6 cellular contexts compared by ENCODE assay signal in genomic region chr17:63911657-63912100, GRCh38. TPM values are rescaled to one million over a fixed set of nuclear protein-coding genes. Genes with fewer than 3 reads are reported as not detected.
DNase-seq lines count a peak whose midpoint lies in the region; ATAC-seq, FAIRE-seq and TF ChIP-seq lines count a peak whose summit lies in the region.

No MANE protein-coding gene starts in this region.

- TF ChIP-seq EP300 in HepG2 (IDR thresholded peaks at IDR 0.05; ENCODE audit: low read depth in 2 of 2, low read length in 2 of 2) (no peak), HepG2 (CRISPR knock-in tag; IDR thresholded peaks at IDR 0.05; ENCODE audit: borderline replicate concordance) (no peak), transverse colon (IDR thresholded peaks at IDR 0.05; ENCODE audit: low read depth) (no peak)

- H3K4me1 Mint-ChIP-seq in activated T-helper 2 cell treated with anti-CD3 and anti-CD28 coated beads, Interferon-gamma antibody, Interleukin-2, Interleukin-4, amounts not matched to agents 10 μg/mL and 5 μg/mL and 100 μg/mL, durations not matched to agents 14 hours and 24 hours and 36 hours (ENCODE audit: low read depth): peaks cover 4% of the 10 kb centered on the region

- no peaks in the 10 kb centered on the region for H3K36me3 ChIP-seq in HepG2 (replicated peaks in 1 of 2; ENCODE audit: control insufficient read depth in 1 of 2, insufficient read depth in 2 of 2, low read length in 2 of 2)
- H3K36me3 ChIP-seq in transverse colon: no peaks in the 10 kb centered on the region

- H3K79me2 ChIP-seq in HepG2 (ENCODE audit: insufficient read depth, low read length): no peaks in the 10 kb centered on the region

- H3K9me3 Mint-ChIP-seq in activated T-helper 2 cell treated with anti-CD3 and anti-CD28 coated beads, Interferon-gamma antibody, Interleukin-2, Interleukin-4, amounts not matched to agents 10 μg/mL and 5 μg/mL and 100 μg/mL, durations not matched to agents 14 hours and 24 hours and 36 hours: no peaks in the 10 kb centered on the region

- H3K27me3 Mint-ChIP-seq in activated T-helper 2 cell treated with anti-CD3 and anti-CD28 coated beads, Interferon-gamma antibody, Interleukin-2, Interleukin-4, amounts not matched to agents 10 μg/mL and 5 μg/mL and 100 μg/mL, durations not matched to agents 14 hours and 24 hours and 36 hours (ENCODE audit: low read depth): peaks cover 24% of the 10 kb centered on the region

- POLR2A ChIA-PET in HepG2 (lab: Yijun Ruan, JAX): interaction anchor here (1.7 kb wide), 1 partner anchor 138 kb away, joined by 5 read pairs; the partner anchor contains the start of genes CCDC47 and DDX42

- intact Hi-C loops in activated T-helper 2 cell treated with anti-CD3 and anti-CD28 coated beads, Interferon-gamma antibody, Interleukin-2, Interleukin-4, amounts not matched to agents 10 μg/mL and 5 μg/mL and 100 μg/mL, durations not matched to agents 14 hours and 24 hours and 36 hours (cut with micrococcal nuclease): no loop called here
- intact Hi-C loops in HepG2 (cut with micrococcal nuclease; ENCODE audit: unreplicated experiment) (loop anchor here (1.0 to 10.0 kb wide), 2 partner anchors 40 to 223 kb away; partner anchors contain the start of gene ERN1), transverse colon (cut with DNase I; ENCODE audit: low total_unique reads) (loop anchor here (10.0 kb wide), 1 partner anchor 373 kb away; no protein-coding TSS in a partner anchor)

- H4K20me1 ChIP-seq in HepG2 (ENCODE audit: insufficient read depth, low read length): no peaks in the 10 kb centered on the region

- TF ChIP-seq CTCF in C4-2B (conservative IDR thresholded peaks at IDR 0.05) (peak; percentile 85), HepG2 (CRISPR knock-in tag; IDR thresholded peaks at IDR 0.05) (peak; percentile 77), transverse colon (IDR thresholded peaks at IDR 0.05) (peak; percentile 43 to 92 (median 88))

- H3K9me3 ChIP-seq in HepG2 (ENCODE audit: low read length) (no peaks in the 10 kb centered on the region), transverse colon (no peaks in the 10 kb centered on the region)

- H2AFZ ChIP-seq in HepG2 (ENCODE audit: low read length): no peak overlapping the region

- H3K4me3 Mint-ChIP-seq in activated T-helper 2 cell treated with anti-CD3 and anti-CD28 coated beads, Interferon-gamma antibody, Interleukin-2, Interleukin-4, amounts not matched to agents 10 μg/mL and 5 μg/mL and 100 μg/mL, durations not matched to agents 14 hours and 24 hours and 36 hours (ENCODE audit: low read depth): no peak overlapping the region

- H3K36me3 Mint-ChIP-seq in activated T-helper 2 cell treated with anti-CD3 and anti-CD28 coated beads, Interferon-gamma antibody, Interleukin-2, Interleukin-4, amounts not matched to agents 10 μg/mL and 5 μg/mL and 100 μg/mL, durations not matched to agents 14 hours and 24 hours and 36 hours (ENCODE audit: low read depth): no peaks in the 10 kb centered on the region

- H3K4me2 ChIP-seq in HepG2 (ENCODE audit: low read depth, low read length): no peak overlapping the region

- TF ChIP-seq POLR2A in HepG2 (IDR thresholded peaks at IDR 0.05; ENCODE audit: insufficient read depth in 1 of 2, low read depth in 2 of 2, low read length in 2 of 2): no peak
- TF ChIP-seq POLR2A in transverse colon (IDR thresholded peaks at IDR 0.05): no peak

- FAIRE-seq in HepG2 (lab: Jason Lieb, UNC): no peak

- TF ChIP-seq RAD21 in HepG2 (CRISPR knock-in tag; IDR thresholded peaks at IDR 0.05): no peak

- H3K4me1 ChIP-seq in HepG2 (ENCODE audit: insufficient read depth, low read length) (peaks cover 10% of the 10 kb centered on the region), transverse colon (no peaks in the 10 kb centered on the region)

- H3K9ac ChIP-seq in HepG2 (ENCODE audit: insufficient read depth, low read depth, low read length): no peak overlapping the region

- peaks cover 4 to 53% of the 10 kb centered on the region in 2 experiments; a peak in 4 of 5 replicates for H3K27me3 ChIP-seq in HepG2 (ENCODE audit: control insufficient read depth in 1 of 2, insufficient read depth in 2 of 2, low read length in 2 of 2)
- peaks cover 7% of the 10 kb centered on the region for H3K27me3 ChIP-seq in transverse colon

- H3K27ac ChIP-seq in C4-2B (no peak overlapping the region), HepG2 (ENCODE audit: extremely low read length, insufficient read depth, low read length) (no peak overlapping the region), transverse colon (no peak overlapping the region)

- H3K4me3 ChIP-seq in HepG2 (replicated peaks in 1 of 3; ENCODE audit: insufficient read depth in 1 of 3, low read depth in 2 of 3, low read length in 3 of 3) (no peak overlapping the region), transverse colon (no peak overlapping the region)

- in situ Hi-C loops in HepG2 (cut with HindIII; ENCODE audit: extremely low pct_ligation_motif_present, low pct_unique_long_range_greater_than_20kb): loop anchor here (5.0 kb wide), 1 partner anchor 36 kb away; no protein-coding TSS in a partner anchor
- in situ Hi-C loops in transverse colon (cut with MboI; ENCODE audit: low pct_ligation_motif_present in 1 of 4, low pct_unique_long_range_greater_than_20kb in 1 of 4, low sequenced_read_pairs in 3 of 4): loop anchor here in 3 of 4 donors (10.0 to 25.0 kb wide), 5 partner anchors 101 to 376 kb away; partner anchors contain the start of genes ERN1 (in 3 of the 3) and ICAM2 (in 2 of the 3)

- CTCF ChIA-PET in HepG2 (lab: Yijun Ruan, JAX; ENCODE audit: low intra/inter-chr PET ratio, low total read pairs): interaction anchor here (1.0 to 2.2 kb wide), 5 partner anchors 35 to 114 kb away, joined by 3 to 10 read pairs (median 6); no protein-coding TSS in a partner anchor

- BruUV-seq in HepG2 (replicated peaks; lab: Mats Ljungman, UMichigan): no TSS peak

- WGBS in HepG2 (ENCODE audit: low lambda C conversion rate): 34% methylated on average over 8 of the region's 8 CpGs
- 37% methylated on average over 8 of the region's 8 CpGs; no CpG with 5 or more reads in 1 of the 2 donors for WGBS in transverse colon (ENCODE audit: low coverage in 1 of 2), 2 donors

- H3K27ac Mint-ChIP-seq in activated T-helper 2 cell treated with anti-CD3 and anti-CD28 coated beads, Interferon-gamma antibody, Interleukin-2, Interleukin-4, amounts not matched to agents 10 μg/mL and 5 μg/mL and 100 μg/mL, durations not matched to agents 14 hours and 24 hours and 36 hours: no peak overlapping the region

- ATAC-seq in HepG2 (peak; percentile 80), GM18909 (IDR thresholded peaks at IDR 0.05; ENCODE audit: poor library complexity, unreplicated experiment) (no peak)

- DNase-seq in NCI-H1694 (lab: John Stamatoyannopoulos, UW) (peak; percentile 15), HepG2 (ENCODE audit: low spot score) (no peak), transverse colon (peak; percentile 44)
- DNase-seq in activated T-helper 2 cell treated with anti-CD3 and anti-CD28 coated beads, Interferon-gamma antibody, Interleukin-2, Interleukin-4, amounts not matched to agents 10 μg/mL and 5 μg/mL and 100 μg/mL, durations not matched to agents 14 hours and 24 hours and 36 hours (ENCODE audit: low spot score): peak; percentile 37

RNA-seq across cellular contexts. Expression of gene CSHL1, which starts 0.6 kb away (rescaled TPM):
- not detected in 2 replicates for total RNA-seq in activated T-helper 2 cell treated with anti-CD3 and anti-CD28 coated beads, Interferon-gamma antibody, Interleukin-2, Interleukin-4, amounts not matched to agents 10 μg/mL and 5 μg/mL and 100 μg/mL, durations not matched to agents 14 hours and 24 hours and 36 hours
- not detected in 2 replicates for total RNA-seq in HepG2 (2016; rRNA removed; fragmentation: Illumina TruSeq; extraction: Trizol)
- total RNA-seq in HepG2 (2016; cell fraction: cytosol; rRNA removed; fragmentation: Illumina TruSeq; extraction: Trizol; ENCODE audit: low read depth): not detected in 2 replicates
- not detected in 2 replicates for total RNA-seq in HepG2 (2016; cell fraction: insoluble cytoplasmic fraction; rRNA removed; fragmentation: Illumina TruSeq; extraction: Trizol)
- not detected in 2 replicates for total RNA-seq in HepG2 (2016; cell fraction: membrane; rRNA removed; fragmentation: Illumina TruSeq; extraction: Trizol)
- not detected in 2 replicates for total RNA-seq in HepG2 (2016; cell fraction: nucleus; rRNA removed; fragmentation: Illumina TruSeq; extraction: Trizol)
- polyA plus RNA-seq in HepG2 (2011; rRNA removed): not detected in 2 replicates
- polyA plus RNA-seq in HepG2 (2011; cell fraction: cytosol; rRNA removed): not detected in 2 replicates
- not detected in 2 replicates for polyA plus RNA-seq in HepG2 (2011; cell fraction: nucleus; rRNA removed)
- not detected in 2 replicates for polyA plus RNA-seq in HepG2 (2012)
- polyA plus RNA-seq in HepG2 (2016; cell fraction: cytosol; fragmentation: Illumina TruSeq; extraction: Trizol; ENCODE audit: low read depth): not detected in 2 replicates
- not detected in 2 replicates for polyA plus RNA-seq in HepG2 (2016; cell fraction: insoluble cytoplasmic fraction; fragmentation: Illumina TruSeq; extraction: Trizol; ENCODE audit: low read depth)
- not detected in 2 replicates for polyA plus RNA-seq in HepG2 (2016; cell fraction: membrane; fragmentation: Illumina TruSeq; extraction: Trizol; ENCODE audit: low read depth)
- not detected in 2 replicates for polyA plus RNA-seq in HepG2 (2016; cell fraction: nucleus; fragmentation: Illumina TruSeq; extraction: Trizol; ENCODE audit: insufficient read depth, low read depth)
- not detected in 2 replicates for polyA minus RNA-seq in HepG2 (2011; rRNA and poly(A)+ RNA removed; ENCODE audit: low replicate concordance)
- polyA minus RNA-seq in HepG2 (2011; cell fraction: cytosol; rRNA and poly(A)+ RNA removed): not detected in 2 replicates
- polyA minus RNA-seq in HepG2 (2011; cell fraction: nucleus; rRNA and poly(A)+ RNA removed): not detected in 2 replicates
- total RNA-seq in transverse colon: not detected

RNA-seq across cellular contexts. Expression of gene GH1, which starts 7.0 kb away (rescaled TPM):
- total RNA-seq in activated T-helper 2 cell treated with anti-CD3 and anti-CD28 coated beads, Interferon-gamma antibody, Interleukin-2, Interleukin-4, amounts not matched to agents 10 μg/mL and 5 μg/mL and 100 μg/mL, durations not matched to agents 14 hours and 24 hours and 36 hours: not detected in 2 replicates
- total RNA-seq in HepG2 (2016; rRNA removed; fragmentation: Illumina TruSeq; extraction: Trizol): not detected in 2 replicates
- not detected in 2 replicates for total RNA-seq in HepG2 (2016; cell fraction: cytosol; rRNA removed; fragmentation: Illumina TruSeq; extraction: Trizol; ENCODE audit: low read depth)
- not detected in 2 replicates for total RNA-seq in HepG2 (2016; cell fraction: insoluble cytoplasmic fraction; rRNA removed; fragmentation: Illumina TruSeq; extraction: Trizol)
- not detected in 2 replicates for total RNA-seq in HepG2 (2016; cell fraction: membrane; rRNA removed; fragmentation: Illumina TruSeq; extraction: Trizol)
- not detected in 2 replicates for total RNA-seq in HepG2 (2016; cell fraction: nucleus; rRNA removed; fragmentation: Illumina TruSeq; extraction: Trizol)
- polyA plus RNA-seq in HepG2 (2011; rRNA removed): not detected in 2 replicates
- not detected in 2 replicates for polyA plus RNA-seq in HepG2 (2011; cell fraction: cytosol; rRNA removed)
- polyA plus RNA-seq in HepG2 (2011; cell fraction: nucleus; rRNA removed): not detected in 2 replicates
- polyA plus RNA-seq in HepG2 (2012): not detected in 2 replicates
- polyA plus RNA-seq in HepG2 (2016; cell fraction: cytosol; fragmentation: Illumina TruSeq; extraction: Trizol; ENCODE audit: low read depth): not detected in 2 replicates
- polyA plus RNA-seq in HepG2 (2016; cell fraction: insoluble cytoplasmic fraction; fragmentation: Illumina TruSeq; extraction: Trizol; ENCODE audit: low read depth): not detected in 2 replicates
- not detected in 2 replicates for polyA plus RNA-seq in HepG2 (2016; cell fraction: membrane; fragmentation: Illumina TruSeq; extraction: Trizol; ENCODE audit: low read depth)
- not detected in 2 replicates for polyA plus RNA-seq in HepG2 (2016; cell fraction: nucleus; fragmentation: Illumina TruSeq; extraction: Trizol; ENCODE audit: insufficient read depth, low read depth)
- not detected in 2 replicates for polyA minus RNA-seq in HepG2 (2011; rRNA and poly(A)+ RNA removed; ENCODE audit: low replicate concordance)
- not detected in 2 replicates for polyA minus RNA-seq in HepG2 (2011; cell fraction: cytosol; rRNA and poly(A)+ RNA removed)
- not detected in 2 replicates for polyA minus RNA-seq in HepG2 (2011; cell fraction: nucleus; rRNA and poly(A)+ RNA removed)
- not detected for total RNA-seq in transverse colon

RNA-seq across cellular contexts. Expression of gene CSH1, which starts 15.3 kb away (rescaled TPM):
- not detected in 2 replicates for total RNA-seq in activated T-helper 2 cell treated with anti-CD3 and anti-CD28 coated beads, Interferon-gamma antibody, Interleukin-2, Interleukin-4, amounts not matched to agents 10 μg/mL and 5 μg/mL and 100 μg/mL, durations not matched to agents 14 hours and 24 hours and 36 hours
- total RNA-seq in HepG2 (2016; rRNA removed; fragmentation: Illumina TruSeq; extraction: Trizol) (not detected in 2 replicates), transverse colon (not detected)
- not detected in 2 replicates for total RNA-seq in HepG2 (2016; cell fraction: cytosol; rRNA removed; fragmentation: Illumina TruSeq; extraction: Trizol; ENCODE audit: low read depth)
- total RNA-seq in HepG2 (2016; cell fraction: insoluble cytoplasmic fraction; rRNA removed; fragmentation: Illumina TruSeq; extraction: Trizol): not detected in 2 replicates
- total RNA-seq in HepG2 (2016; cell fraction: membrane; rRNA removed; fragmentation: Illumina TruSeq; extraction: Trizol): not detected in 2 replicates
- total RNA-seq in HepG2 (2016; cell fraction: nucleus; rRNA removed; fragmentation: Illumina TruSeq; extraction: Trizol): not detected in 2 replicates
- polyA plus RNA-seq in HepG2 (2011; rRNA removed): not detected in 2 replicates
- not detected in 2 replicates for polyA plus RNA-seq in HepG2 (2011; cell fraction: cytosol; rRNA removed)
- polyA plus RNA-seq in HepG2 (2011; cell fraction: nucleus; rRNA removed): not detected in 2 replicates
- polyA plus RNA-seq in HepG2 (2012): not detected in 2 replicates
- not detected in 2 replicates for polyA plus RNA-seq in HepG2 (2016; cell fraction: cytosol; fragmentation: Illumina TruSeq; extraction: Trizol; ENCODE audit: low read depth)
- not detected in 2 replicates for polyA plus RNA-seq in HepG2 (2016; cell fraction: insoluble cytoplasmic fraction; fragmentation: Illumina TruSeq; extraction: Trizol; ENCODE audit: low read depth)
- not detected in 2 replicates for polyA plus RNA-seq in HepG2 (2016; cell fraction: membrane; fragmentation: Illumina TruSeq; extraction: Trizol; ENCODE audit: low read depth)
- polyA plus RNA-seq in HepG2 (2016; cell fraction: nucleus; fragmentation: Illumina TruSeq; extraction: Trizol; ENCODE audit: insufficient read depth, low read depth): not detected in 2 replicates
- polyA minus RNA-seq in HepG2 (2011; rRNA and poly(A)+ RNA removed; ENCODE audit: low replicate concordance): not detected in 2 replicates
- not detected in 2 replicates for polyA minus RNA-seq in HepG2 (2011; cell fraction: cytosol; rRNA and poly(A)+ RNA removed)
- not detected in 2 replicates for polyA minus RNA-seq in HepG2 (2011; cell fraction: nucleus; rRNA and poly(A)+ RNA removed)

RNA-seq across cellular contexts. Expression of gene CD79B, which starts 20.5 kb away (rescaled TPM):
- total RNA-seq in activated T-helper 2 cell treated with anti-CD3 and anti-CD28 coated beads, Interferon-gamma antibody, Interleukin-2, Interleukin-4, amounts not matched to agents 10 μg/mL and 5 μg/mL and 100 μg/mL, durations not matched to agents 14 hours and 24 hours and 36 hours: 28.8 and 33.2 TPM in 2 replicates
- total RNA-seq in HepG2 (2016; rRNA removed; fragmentation: Illumina TruSeq; extraction: Trizol) (not detected in 2 replicates), transverse colon (10 to 100 TPM in 2 of 4 donors, under 1 TPM in 1, not detected in 1; 0.68 to 38.9 (median 20.0) TPM)
- total RNA-seq in HepG2 (2016; cell fraction: cytosol; rRNA removed; fragmentation: Illumina TruSeq; extraction: Trizol; ENCODE audit: low read depth): not detected in 2 replicates
- 0.54 TPM in 1 of 2 replicates, not detected in the other for total RNA-seq in HepG2 (2016; cell fraction: insoluble cytoplasmic fraction; rRNA removed; fragmentation: Illumina TruSeq; extraction: Trizol)
- total RNA-seq in HepG2 (2016; cell fraction: membrane; rRNA removed; fragmentation: Illumina TruSeq; extraction: Trizol): not detected in 2 replicates
- total RNA-seq in HepG2 (2016; cell fraction: nucleus; rRNA removed; fragmentation: Illumina TruSeq; extraction: Trizol): not detected in 2 replicates
- polyA plus RNA-seq in HepG2 (2011; rRNA removed): 0.21 TPM in 1 of 2 replicates, not detected in the other
- polyA plus RNA-seq in HepG2 (2011; cell fraction: cytosol; rRNA removed): 0.19 and 0.55 TPM in 2 replicates
- polyA plus RNA-seq in HepG2 (2011; cell fraction: nucleus; rRNA removed): not detected in 2 replicates
- polyA plus RNA-seq in HepG2 (2012): 0.20 TPM in 1 of 2 replicates, not detected in the other
- not detected in 2 replicates for polyA plus RNA-seq in HepG2 (2016; cell fraction: cytosol; fragmentation: Illumina TruSeq; extraction: Trizol; ENCODE audit: low read depth)
- polyA plus RNA-seq in HepG2 (2016; cell fraction: insoluble cytoplasmic fraction; fragmentation: Illumina TruSeq; extraction: Trizol; ENCODE audit: low read depth): not detected in 2 replicates
- not detected in 2 replicates for polyA plus RNA-seq in HepG2 (2016; cell fraction: membrane; fragmentation: Illumina TruSeq; extraction: Trizol; ENCODE audit: low read depth)
- not detected in 2 replicates for polyA plus RNA-seq in HepG2 (2016; cell fraction: nucleus; fragmentation: Illumina TruSeq; extraction: Trizol; ENCODE audit: insufficient read depth, low read depth)
- polyA minus RNA-seq in HepG2 (2011; rRNA and poly(A)+ RNA removed; ENCODE audit: low replicate concordance): not detected in 2 replicates
- polyA minus RNA-seq in HepG2 (2011; cell fraction: cytosol; rRNA and poly(A)+ RNA removed): not detected in 2 replicates
- polyA minus RNA-seq in HepG2 (2011; cell fraction: nucleus; rRNA and poly(A)+ RNA removed): not detected in 2 replicates

RNA-seq across cellular contexts. Expression of gene GH2, which starts 29.9 kb away (rescaled TPM):
- total RNA-seq in activated T-helper 2 cell treated with anti-CD3 and anti-CD28 coated beads, Interferon-gamma antibody, Interleukin-2, Interleukin-4, amounts not matched to agents 10 μg/mL and 5 μg/mL and 100 μg/mL, durations not matched to agents 14 hours and 24 hours and 36 hours: not detected in 2 replicates
- total RNA-seq in HepG2 (2016; rRNA removed; fragmentation: Illumina TruSeq; extraction: Trizol): not detected in 2 replicates
- total RNA-seq in HepG2 (2016; cell fraction: cytosol; rRNA removed; fragmentation: Illumina TruSeq; extraction: Trizol; ENCODE audit: low read depth): not detected in 2 replicates
- total RNA-seq in HepG2 (2016; cell fraction: insoluble cytoplasmic fraction; rRNA removed; fragmentation: Illumina TruSeq; extraction: Trizol): not detected in 2 replicates
- not detected in 2 replicates for total RNA-seq in HepG2 (2016; cell fraction: membrane; rRNA removed; fragmentation: Illumina TruSeq; extraction: Trizol)
- not detected in 2 replicates for total RNA-seq in HepG2 (2016; cell fraction: nucleus; rRNA removed; fragmentation: Illumina TruSeq; extraction: Trizol)
- not detected in 2 replicates for polyA plus RNA-seq in HepG2 (2011; rRNA removed)
- not detected in 2 replicates for polyA plus RNA-seq in HepG2 (2011; cell fraction: cytosol; rRNA removed)
- polyA plus RNA-seq in HepG2 (2011; cell fraction: nucleus; rRNA removed): not detected in 2 replicates
- polyA plus RNA-seq in HepG2 (2012): not detected in 2 replicates
- not detected in 2 replicates for polyA plus RNA-seq in HepG2 (2016; cell fraction: cytosol; fragmentation: Illumina TruSeq; extraction: Trizol; ENCODE audit: low read depth)
- not detected in 2 replicates for polyA plus RNA-seq in HepG2 (2016; cell fraction: insoluble cytoplasmic fraction; fragmentation: Illumina TruSeq; extraction: Trizol; ENCODE audit: low read depth)
- not detected in 2 replicates for polyA plus RNA-seq in HepG2 (2016; cell fraction: membrane; fragmentation: Illumina TruSeq; extraction: Trizol; ENCODE audit: low read depth)
- not detected in 2 replicates for polyA plus RNA-seq in HepG2 (2016; cell fraction: nucleus; fragmentation: Illumina TruSeq; extraction: Trizol; ENCODE audit: insufficient read depth, low read depth)
- not detected in 2 replicates for polyA minus RNA-seq in HepG2 (2011; rRNA and poly(A)+ RNA removed; ENCODE audit: low replicate concordance)
- not detected in 2 replicates for polyA minus RNA-seq in HepG2 (2011; cell fraction: cytosol; rRNA and poly(A)+ RNA removed)
- not detected in 2 replicates for polyA minus RNA-seq in HepG2 (2011; cell fraction: nucleus; rRNA and poly(A)+ RNA removed)
- not detected for total RNA-seq in transverse colon
